Comparison of ENCODE assay signal across 8 cellular contexts in genomic region chr1:29258974-29259801, GRCh38. TPM values are rescaled to one million over a fixed set of nuclear protein-coding genes. Genes with fewer than 3 reads are reported as not detected.
DNase-seq lines count a peak whose midpoint lies in the region; ATAC-seq and TF ChIP-seq lines count a peak whose summit lies in the region.

No MANE protein-coding gene starts in this region.

- peaks cover 0 to 8% (median 3%) of the 10 kb centered on the region in 3 donors for H3K27me3 ChIP-seq in skeletal muscle tissue (ENCODE audit: control insufficient read depth in 3 of 3, insufficient read depth in 3 of 3, low read length in 3 of 3)
- no peaks in the 10 kb centered on the region for H3K27me3 ChIP-seq in Caco-2 (replicated peaks; ENCODE audit: control insufficient read depth, insufficient read depth, low read length)

- ATAC-seq in activated naive CD8-positive, alpha-beta T cell treated with anti-CD3 and anti-CD28 coated beads, Interleukin-2, amount 50 U/mL, for 24 hours, result peak; percentile 57

- TF ChIP-seq CTCF in HFFc6 (IDR thresholded peaks at IDR 0.05) (peak; percentile 16; the same call in 1 of the 2 replicates), Caco-2 (IDR thresholded peaks at IDR 0.05; ENCODE audit: insufficient read depth in 1 of 2, low read depth in 1 of 2, low read length in 1 of 2, severe bottlenecking in 1 of 2, unreplicated experiment in 1 of 2) (no peak)

- H3K9me3 ChIP-seq in iPS-18c (ENCODE audit: control insufficient read depth, insufficient read depth, low read length), result no peaks in the 10 kb centered on the region
- H3K9me3 ChIP-seq in skeletal muscle tissue (ENCODE audit: control insufficient read depth in 3 of 3, low read length in 3 of 3), result no peaks in the 10 kb centered on the region
- H3K9me3 ChIP-seq in Caco-2, result no peaks in the 10 kb centered on the region

- no peaks in the 10 kb centered on the region for H3K9me3 Mint-ChIP-seq in HFFc6
- H3K9me3 Mint-ChIP-seq in activated naive CD8-positive, alpha-beta T cell treated with anti-CD3 and anti-CD28 coated beads, Interleukin-2, amount 50 U/mL, for 24 hours, result no peaks in the 10 kb centered on the region
- no peaks in the 10 kb centered on the region for H3K9me3 Mint-ChIP-seq in Caco-2 (ENCODE audit: unreplicated experiment)

- H3K4me1 Mint-ChIP-seq in HFFc6 (ENCODE audit: low read depth) (no peaks in the 10 kb centered on the region; the same call in 1 of the 2 replicates), Caco-2 (ENCODE audit: low read depth, unreplicated experiment) (no peaks in the 10 kb centered on the region)
- peaks cover 5% of the 10 kb centered on the region for H3K4me1 Mint-ChIP-seq in activated naive CD8-positive, alpha-beta T cell treated with anti-CD3 and anti-CD28 coated beads, Interleukin-2, amount 50 U/mL, for 24 hours

- intact Hi-C loops in Caco-2 (cut with micrococcal nuclease; ENCODE audit: unreplicated experiment), result no loop called here

- BruUV-seq in Caco-2 (replicated peaks; lab: Mats Ljungman, UMichigan), result no TSS peak

- H3K27me3 Mint-ChIP-seq in HFFc6 (ENCODE audit: insufficient read depth) (no peaks in the 10 kb centered on the region; the same call in none of the 2 replicates), Caco-2 (ENCODE audit: insufficient read depth, unreplicated experiment) (no peaks in the 10 kb centered on the region)
- peaks cover 47% of the 10 kb centered on the region for H3K27me3 Mint-ChIP-seq in activated naive CD8-positive, alpha-beta T cell treated with anti-CD3 and anti-CD28 coated beads, Interleukin-2, amount 50 U/mL, for 24 hours

- H3K27ac ChIP-seq in skeletal muscle tissue (ENCODE audit: low read depth, low read length), result no peak overlapping the region

- peaks cover 0 to 8% (median 5%) of the 10 kb centered on the region in 3 donors for H3K36me3 ChIP-seq in skeletal muscle tissue (ENCODE audit: control insufficient read depth in 3 of 3, insufficient read depth in 3 of 3, low read length in 3 of 3)
- H3K36me3 ChIP-seq in Caco-2 (ENCODE audit: control insufficient read depth, insufficient read depth, low read length), result no peaks in the 10 kb centered on the region

- POLR2A ChIA-PET in Caco-2 (lab: Charles Lee), result no interaction called here

- DNase-seq in HFFc6 (no peak), NCI-H1105 (lab: John Stamatoyannopoulos, UW) (no peak), NOMO-1 treated with DMSO at 0.1 percent for 48 hours (lab: John Stamatoyannopoulos, UW; ENCODE audit: unreplicated experiment) (no peak), Caco-2 (no peak)
- no peak for DNase-seq in activated naive CD8-positive, alpha-beta T cell treated with anti-CD3 and anti-CD28 coated beads, Interleukin-2, amount 50 U/mL, for 24 hours
- DNase-seq in stimulated activated CD4-positive, alpha-beta T cell treated with anti-CD3 and anti-CD28 coated beads, Interleukin-4, amount 100 ng/mL, for 24 hours, result no peak

- H3K36me3 Mint-ChIP-seq in HFFc6 (ENCODE audit: low read depth) (no peaks in the 10 kb centered on the region), Caco-2 (ENCODE audit: insufficient read depth, unreplicated experiment) (peaks cover 5% of the 10 kb centered on the region)
- H3K36me3 Mint-ChIP-seq in activated naive CD8-positive, alpha-beta T cell treated with anti-CD3 and anti-CD28 coated beads, Interleukin-2, amount 50 U/mL, for 24 hours (ENCODE audit: low read depth), result no peaks in the 10 kb centered on the region

- H3K27ac Mint-ChIP-seq in HFFc6 (no peak overlapping the region), Caco-2 (ENCODE audit: unreplicated experiment) (no peak overlapping the region)
- no peak overlapping the region for H3K27ac Mint-ChIP-seq in activated naive CD8-positive, alpha-beta T cell treated with anti-CD3 and anti-CD28 coated beads, Interleukin-2, amount 50 U/mL, for 24 hours

- H3K4me3 Mint-ChIP-seq in HFFc6 (peak overlapping the region; percentile 76), Caco-2 (ENCODE audit: unreplicated experiment) (no peak overlapping the region)
- H3K4me3 Mint-ChIP-seq in activated naive CD8-positive, alpha-beta T cell treated with anti-CD3 and anti-CD28 coated beads, Interleukin-2, amount 50 U/mL, for 24 hours, result peak overlapping the region; percentile 62

- H3K4me1 ChIP-seq in skeletal muscle tissue (ENCODE audit: control insufficient read depth in 3 of 3, insufficient read depth in 3 of 3, low read length in 3 of 3) (peaks cover 0 to 8% (median 8%) of the 10 kb centered on the region in 3 donors), Caco-2 (no peaks in the 10 kb centered on the region)

- peak overlapping the region in 1 of 3 donors; percentile 69 for H3K9ac ChIP-seq in skeletal muscle tissue (ENCODE audit: low read depth in 1 of 3, low read length in 3 of 3)

- CTCF ChIA-PET in Caco-2 (lab: Charles Lee), result interaction anchor here (0.6 kb wide), 1 partner anchor 20 kb away, joined by 4 read pairs; no protein-coding TSS in a partner anchor

- H3K4me3 ChIP-seq in iPS-18c (ENCODE audit: insufficient read depth, low read depth, low read length) (peak overlapping the region; percentile 56), skeletal muscle tissue (ENCODE audit: low read length in 3 of 3) (peak overlapping the region in 2 of 3 donors; percentile 54 to 65), Caco-2 (ENCODE audit: low read depth, low read length) (no peak overlapping the region)

RNA-seq across cellular contexts. Expression of gene PTPRU, which starts 22.9 kb away (rescaled TPM):
- total RNA-seq in HFFc6 (2021; fragmentation: NEBNext Ultra II Directional; extraction: Animal tissue kit (Norgen Biotek cat#: 25700)), result 1 to 10 TPM; 5.6 to 8.1 (median 7.0) TPM
- total RNA-seq in skeletal muscle tissue (27.1 TPM), Caco-2 (2022) (32.9 and 41.4 TPM in 2 replicates)

RNA-seq across cellular contexts. Expression of gene MECR, which starts 28.5 kb away (rescaled TPM):
- 10 to 100 TPM; 20.5 to 27.1 (median 21.9) TPM for total RNA-seq in HFFc6 (2021; fragmentation: NEBNext Ultra II Directional; extraction: Animal tissue kit (Norgen Biotek cat#: 25700))
- total RNA-seq in skeletal muscle tissue (25.1 TPM), Caco-2 (2022) (21.5 and 23.1 TPM in 2 replicates)
